In the genomic region with DNA sequence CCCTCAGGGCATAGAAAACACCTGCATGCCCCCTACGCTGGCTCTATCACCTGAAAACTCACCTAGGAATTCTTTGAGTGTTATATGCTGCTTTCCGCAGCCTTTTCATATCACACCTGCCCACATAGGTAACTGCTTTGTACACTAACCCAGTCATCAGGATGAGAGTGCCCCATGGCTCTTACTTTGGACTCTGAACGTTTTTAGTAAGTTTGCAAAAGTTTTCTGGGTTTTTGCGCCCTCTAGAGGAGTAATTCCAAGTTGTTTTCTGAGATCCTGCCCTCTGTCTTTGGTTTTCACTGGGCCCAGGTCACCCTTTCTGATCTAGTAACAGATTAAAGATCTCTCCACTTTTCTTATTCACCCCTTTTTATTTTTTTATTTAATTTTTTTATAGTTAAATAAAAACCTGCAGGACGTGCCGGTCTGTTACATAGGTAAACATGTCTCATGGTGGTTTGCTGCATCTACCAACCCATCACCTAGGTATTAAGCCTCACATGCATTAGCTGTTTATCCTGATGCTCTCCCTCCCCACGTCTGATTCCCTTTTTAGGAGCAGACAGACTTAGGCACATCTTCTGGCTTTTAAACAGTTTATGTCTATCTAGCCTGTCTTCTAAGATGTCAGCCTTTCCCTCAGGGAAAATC, we compare ENCODE assay signal across 8 cellular contexts.
DNase-seq lines count a peak whose midpoint lies in the region; ATAC-seq and TF ChIP-seq lines count a peak whose summit lies in the region.

No MANE protein-coding gene starts in this region.

- H3K27ac Mint-ChIP-seq in natural killer cell = no peak overlapping the region
- no peak overlapping the region for H3K27ac Mint-ChIP-seq in natural killer cell treated with Interleukin-12 subunit alpha and Interleukin-12 subunit beta and Interleukin-15 and Interleukin-18, amount 100 ng/mL, for 72 hours

- peaks cover 0 to 8% of the 10 kb centered on the region in 2 donors for H3K27me3 Mint-ChIP-seq in natural killer cell (ENCODE audit: low read depth in 2 of 2)
- peaks cover 7% of the 10 kb centered on the region in 2 donors for H3K27me3 Mint-ChIP-seq in natural killer cell treated with Interleukin-12 subunit alpha and Interleukin-12 subunit beta and Interleukin-15 and Interleukin-18, amount 100 ng/mL, for 72 hours

- no peaks in the 10 kb centered on the region for H3K9me3 ChIP-seq in mucosa of descending colon

- ATAC-seq in natural killer cell (no peak), mucosa of descending colon (peak; percentile 80)
- no peak for ATAC-seq in natural killer cell treated with Interleukin-12 subunit alpha and Interleukin-12 subunit beta and Interleukin-15 and Interleukin-18, amount 100 ng/mL, for 72 hours

- H3K36me3 Mint-ChIP-seq in natural killer cell = no peaks in the 10 kb centered on the region
- H3K36me3 Mint-ChIP-seq in natural killer cell treated with Interleukin-12 subunit alpha and Interleukin-12 subunit beta and Interleukin-15 and Interleukin-18, amount 100 ng/mL, for 72 hours = no peaks in the 10 kb centered on the region

- H3K36me3 ChIP-seq in mucosa of descending colon (ENCODE audit: low read depth) = no peaks in the 10 kb centered on the region

- peaks cover 2% of the 10 kb centered on the region for H3K4me1 ChIP-seq in mucosa of descending colon (ENCODE audit: low read depth)

- TF ChIP-seq CTCF in natural killer cell (IDR thresholded peaks at IDR 0.05) = peak; percentile 38
- peak; percentile 43 for TF ChIP-seq CTCF in HFF-Myc (IDR thresholded peaks at IDR 0.05; ENCODE audit: low read depth, low read length, missing control alignments)
- TF ChIP-seq CTCF in mucosa of descending colon (IDR thresholded peaks at IDR 0.05) = peak; percentile 44

- H3K4me1 Mint-ChIP-seq in natural killer cell = no peaks in the 10 kb centered on the region
- H3K4me1 Mint-ChIP-seq in natural killer cell treated with Interleukin-12 subunit alpha and Interleukin-12 subunit beta and Interleukin-15 and Interleukin-18, amount 100 ng/mL, for 72 hours (ENCODE audit: low read depth in 2 of 2) = no peaks in the 10 kb centered on the region

- DNase-seq in natural killer cell (no peak), HFF-Myc (ENCODE audit: extremely low read depth, low read depth) (no peak), NCI-H460 (ENCODE audit: extremely low read depth, low read depth) (peak; percentile 53), cerebellar cortex (ENCODE audit: low spot score) (peak; percentile 25), mucosa of descending colon (peak in 1 of 3 donors; percentile 78), posterior cingulate gyrus (no peak), NCI-H1436 treated with DMSO at 0.1 percent for 48 hours (lab: John Stamatoyannopoulos, UW) (no peak)
- no peak for DNase-seq in natural killer cell treated with Interleukin-12 subunit alpha and Interleukin-12 subunit beta and Interleukin-15 and Interleukin-18, amount 100 ng/mL, for 72 hours (ENCODE audit: low spot score)

- no peaks in the 10 kb centered on the region for H3K9me3 Mint-ChIP-seq in natural killer cell
- H3K9me3 Mint-ChIP-seq in natural killer cell treated with Interleukin-12 subunit alpha and Interleukin-12 subunit beta and Interleukin-15 and Interleukin-18, amount 100 ng/mL, for 72 hours = no peaks in the 10 kb centered on the region

- H3K4me3 ChIP-seq in HFF-Myc (replicated peaks; ENCODE audit: low read depth, low read length) = no peak overlapping the region
- H3K4me3 ChIP-seq in mucosa of descending colon = no peak overlapping the region

- intact Hi-C loops in natural killer cell (cut with micrococcal nuclease) = no loop called here
- intact Hi-C loops in mucosa of descending colon (cut with DNase I, micrococcal nuclease) = no loop called here
- intact Hi-C loops in posterior cingulate gyrus (cut with DNase I) = loop anchor here (5.0 to 10.0 kb wide), 2 partner anchors 129 to 1031 kb away; no protein-coding TSS in a partner anchor

- H3K4me3 Mint-ChIP-seq in natural killer cell = no peak overlapping the region
- no peak overlapping the region for H3K4me3 Mint-ChIP-seq in natural killer cell treated with Interleukin-12 subunit alpha and Interleukin-12 subunit beta and Interleukin-15 and Interleukin-18, amount 100 ng/mL, for 72 hours

Comparison
In these comparisons a context has a peak if more than half of its experiments do, and no peak if none do; other contexts are left out.
1. DNase-seq: peak in NCI-H460 (single experiment) and cerebellar cortex (single experiment); none in natural killer cell (single experiment), natural killer cell treated with Interleukin-12 subunit alpha and Interleukin-12 subunit beta and Interleukin-15 and Interleukin-18, amount 100 ng/mL, for 72 hours (single experiment), HFF-Myc (single experiment), posterior cingulate gyrus (0 of 10) and NCI-H1436 treated with DMSO at 0.1 percent for 48 hours (single experiment).
2. Peak in every context shown above with its lines, with median percentiles within 50 percentile points of each other: CTCF ChIP-seq.